In the genomic region with DNA sequence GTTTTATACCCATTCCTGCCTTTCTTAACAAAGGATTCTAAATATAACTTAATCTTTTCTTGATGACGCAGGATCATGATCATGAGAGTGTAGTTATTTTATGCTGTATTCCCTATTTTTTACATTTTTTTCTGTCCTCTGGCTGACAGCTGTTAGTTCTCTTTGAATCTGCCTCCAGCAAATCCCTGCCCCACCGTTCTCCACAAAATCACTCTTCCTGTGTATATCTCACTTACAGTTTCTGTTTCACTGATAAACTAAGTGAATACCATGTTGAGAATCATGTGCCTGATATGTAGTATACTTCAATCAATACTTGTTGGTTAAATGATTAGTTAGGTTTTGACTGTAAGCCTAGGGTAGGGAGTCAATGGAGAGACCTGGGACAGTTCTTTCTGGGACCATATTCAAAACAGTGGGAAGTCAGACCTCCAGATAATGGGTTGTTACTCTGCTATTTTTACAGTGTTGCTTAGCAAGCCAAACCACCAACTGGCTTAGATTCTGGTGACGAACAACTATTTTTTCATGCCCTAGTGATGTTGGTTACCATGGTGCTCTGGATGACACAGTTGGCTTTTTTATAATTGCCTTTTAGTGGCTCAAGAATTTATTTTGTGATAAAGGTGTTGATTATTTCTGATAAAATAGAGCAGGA, we compare ENCODE assay signal across 16 cellular contexts. TPM values are rescaled to one million over a fixed set of nuclear protein-coding genes. Genes with fewer than 3 reads are reported as not detected.
DNase-seq lines count a peak whose midpoint lies in the region; ATAC-seq and TF ChIP-seq lines count a peak whose summit lies in the region.
"Had no signal": no experiment of that assay in that cellular context is flagged by ENCODE, and none has a peak within 500 bp of the region (broad histone marks: within the 10 kb centered on the region; RNA-seq: fewer than 3 reads in every experiment).

No MANE protein-coding gene starts in this region.

- H2BK15ac ChIP-seq in mesenchymal stem cell (ENCODE audit: low read depth, poor library complexity, severe bottlenecking), result no peak overlapping the region

- no peak overlapping the region for H3K27ac Mint-ChIP-seq in activated CD4-positive, alpha-beta T cell treated with anti-CD3 and anti-CD28 coated beads, Interleukin-2, amount 10 ng/mL, durations not matched to agents 24 days and 14 days
- H3K27ac Mint-ChIP-seq: activated CD4-positive, alpha-beta memory T cell treated with anti-CD3 and anti-CD28 coated beads for 36 hours; T-cell had no signal

- peaks cover 8% of the 10 kb centered on the region for H3K4me1 ChIP-seq in mesenchymal stem cell (ENCODE audit: control insufficient read depth, insufficient read depth, low read depth, low read length)
- no peaks in the 10 kb centered on the region for H3K4me1 ChIP-seq in upper lobe of right lung
- H3K4me1 ChIP-seq: BE2C had no signal

- H3K4me2 ChIP-seq in mesenchymal stem cell (ENCODE audit: low read length, poor library complexity, severe bottlenecking), result no peak overlapping the region

- H3K79me1 ChIP-seq in mesenchymal stem cell (replicated peaks; ENCODE audit: low read length, poor library complexity, severe bottlenecking), result no peaks in the 10 kb centered on the region

- ATAC-seq in HG02610 (IDR thresholded peaks at IDR 0.05; ENCODE audit: unreplicated experiment) (peak; percentile 55), left lobe of liver (no peak), upper lobe of right lung (no peak), HG03439 (IDR thresholded peaks at IDR 0.05; ENCODE audit: unreplicated experiment) (no peak)
- ATAC-seq: T-cell had no signal

- H3K18ac ChIP-seq in mesenchymal stem cell (ENCODE audit: low read depth in 1 of 2, low read length in 2 of 2), result no peak overlapping the region

- no peak overlapping the region for H4K91ac ChIP-seq in mesenchymal stem cell (ENCODE audit: low read length)

- H3K4me3 ChIP-seq in astrocyte of the spinal cord (ENCODE audit: low read depth, low read length), result no peak overlapping the region
- no peak overlapping the region for H3K4me3 ChIP-seq in mesenchymal stem cell (ENCODE audit: insufficient read depth in 1 of 2, low read depth in 1 of 2, low read length in 2 of 2)
- H3K4me3 ChIP-seq in upper lobe of right lung, result no peak overlapping the region
- H3K4me3 ChIP-seq: skin epidermis, vagina had no signal

- no peak overlapping the region for H3K4ac ChIP-seq in mesenchymal stem cell (ENCODE audit: low read depth in 1 of 2, low read length in 2 of 2)

- no peak overlapping the region for H2BK5ac ChIP-seq in mesenchymal stem cell (ENCODE audit: low read depth, low read length, poor library complexity, severe bottlenecking)

- no peak for TF ChIP-seq CTCF in astrocyte of the spinal cord (IDR thresholded peaks at IDR 0.05; ENCODE audit: low read depth, low read length)
- no peak for TF ChIP-seq CTCF in upper lobe of right lung (IDR thresholded peaks at IDR 0.05)

- no peak overlapping the region for H2BK12ac ChIP-seq in mesenchymal stem cell (ENCODE audit: low read length in 2 of 2)

- H3K36me3 ChIP-seq in mesenchymal stem cell (ENCODE audit: control insufficient read depth in 1 of 2, insufficient read depth in 2 of 2, low read depth in 1 of 2, low read length in 2 of 2) (no peaks in the 10 kb centered on the region), upper lobe of right lung (no peaks in the 10 kb centered on the region)
- H3K36me3 ChIP-seq: BE2C, vagina had no signal

- no peak overlapping the region for H4K8ac ChIP-seq in mesenchymal stem cell (ENCODE audit: low read length)

- H3K4me3 Mint-ChIP-seq in activated CD4-positive, alpha-beta T cell treated with anti-CD3 and anti-CD28 coated beads, Interleukin-2, amount 10 ng/mL, durations not matched to agents 24 days and 14 days, result no peak overlapping the region
- H3K4me3 Mint-ChIP-seq: activated CD4-positive, alpha-beta memory T cell treated with anti-CD3 and anti-CD28 coated beads for 36 hours; T-cell had no signal

- peak overlapping the region; percentile 80 for H3K9ac ChIP-seq in mesenchymal stem cell (ENCODE audit: low read length)

- no peak overlapping the region for H3K14ac ChIP-seq in mesenchymal stem cell (ENCODE audit: low read length in 2 of 2)

- H3K27me3 Mint-ChIP-seq in activated CD4-positive, alpha-beta T cell treated with anti-CD3 and anti-CD28 coated beads, Interleukin-2, amount 10 ng/mL, durations not matched to agents 24 days and 14 days, result peaks cover 4% of the 10 kb centered on the region

- H3K4me1 Mint-ChIP-seq in activated CD4-positive, alpha-beta T cell treated with anti-CD3 and anti-CD28 coated beads, Interleukin-2, amount 10 ng/mL, durations not matched to agents 24 days and 14 days, result no peaks in the 10 kb centered on the region
- H3K4me1 Mint-ChIP-seq: T-cell had no signal

- no peaks in the 10 kb centered on the region for H3K9me3 Mint-ChIP-seq in activated CD4-positive, alpha-beta T cell treated with anti-CD3 and anti-CD28 coated beads, Interleukin-2, amount 10 ng/mL, durations not matched to agents 24 days and 14 days
- H3K9me3 Mint-ChIP-seq: activated CD4-positive, alpha-beta memory T cell treated with anti-CD3 and anti-CD28 coated beads for 36 hours; T-cell had no signal

- intact Hi-C loops in upper lobe of right lung (cut with DNase I), result no loop called here
- intact Hi-C loops in activated CD4-positive, alpha-beta T cell treated with anti-CD3 and anti-CD28 coated beads, Interleukin-2, amount 10 ng/mL, durations not matched to agents 24 days and 14 days (cut with micrococcal nuclease), result no loop called here

- H3K27ac ChIP-seq in mesenchymal stem cell (ENCODE audit: low read length, poor library complexity, severe bottlenecking) (no peak overlapping the region), upper lobe of right lung (no peak overlapping the region)
- H3K27ac ChIP-seq: skin epidermis, vagina had no signal

- no peaks in the 10 kb centered on the region for H3K9me3 ChIP-seq in mesenchymal stem cell (ENCODE audit: control insufficient read depth, low read length)
- H3K9me3 ChIP-seq in upper lobe of right lung, result no peaks in the 10 kb centered on the region
- H3K9me3 ChIP-seq: BE2C, vagina had no signal

- DNase-seq in AG20443 (ENCODE audit: low spot score) (peak; percentile 69), astrocyte of the spinal cord (ENCODE audit: low read depth, low spot score) (peak; percentile 66), mesenchymal stem cell (peak; percentile 63), left lobe of liver (ENCODE audit: low spot score) (no peak), upper lobe of right lung (no peak)
- no peak for DNase-seq in activated CD4-positive, alpha-beta T cell treated with anti-CD3 and anti-CD28 coated beads, Interleukin-2, amount 10 ng/mL, durations not matched to agents 24 days and 14 days
- DNase-seq: activated CD4-positive, alpha-beta memory T cell treated with anti-CD3 and anti-CD28 coated beads for 36 hours; activated naive CD4-positive, alpha-beta T cell treated with Interleukin-2 at 50 U/mL for 16 hours; BE2C; effector memory CD4-positive, alpha-beta T cell; NCI-H187; T-cell had no signal

- no peaks in the 10 kb centered on the region for H3K36me3 Mint-ChIP-seq in activated CD4-positive, alpha-beta T cell treated with anti-CD3 and anti-CD28 coated beads, Interleukin-2, amount 10 ng/mL, durations not matched to agents 24 days and 14 days (ENCODE audit: low read depth)
- H3K36me3 Mint-ChIP-seq: activated CD4-positive, alpha-beta memory T cell treated with anti-CD3 and anti-CD28 coated beads for 36 hours; T-cell had no signal

- in situ Hi-C loops in astrocyte of the spinal cord (cut with HindIII; ENCODE audit: low sequenced_read_pairs), result no loop called here

- H3K27me3 ChIP-seq in mesenchymal stem cell (ENCODE audit: control insufficient read depth in 1 of 2, insufficient read depth in 1 of 2, low read length in 2 of 2), result peaks cover 3% of the 10 kb centered on the region in 2 experiments
- no peaks in the 10 kb centered on the region for H3K27me3 ChIP-seq in upper lobe of right lung
- H3K27me3 ChIP-seq: BE2C, vagina had no signal

- no peak overlapping the region for H2AK5ac ChIP-seq in mesenchymal stem cell (ENCODE audit: low read length, severe bottlenecking)

- no peak overlapping the region for H2AFZ ChIP-seq in mesenchymal stem cell (ENCODE audit: low read depth, low read length)

- H2BK120ac ChIP-seq in mesenchymal stem cell (ENCODE audit: low read depth, low read length), result no peak overlapping the region

- no peak overlapping the region for H3K23ac ChIP-seq in mesenchymal stem cell (ENCODE audit: low read length in 2 of 2)

- WGBS in mesenchymal stem cell, result 93% methylated on average over 1 of the region's 3 CpGs

RNA-seq across cellular contexts. Expression of a gene that starts 12.8 kb away (rescaled TPM):
- 1.6 TPM for polyA plus RNA-seq in mesenchymal stem cell (2013, experiment 1 of 2)
- polyA plus RNA-seq in mesenchymal stem cell (2013, experiment 2 of 2), result 1.5 TPM
- total RNA-seq in left lobe of liver (0.08 TPM), upper lobe of right lung (0.69 TPM)
- total RNA-seq in activated CD4-positive, alpha-beta T cell treated with anti-CD3 and anti-CD28 coated beads, Interleukin-2, amount 10 ng/mL, durations not matched to agents 24 days and 14 days, result 0.28 and 0.44 TPM in 2 replicates

Comparison
In these comparisons a context has a peak if more than half of its experiments do, and no peak if none do; other contexts are left out.
1. DNase-seq: peak in AG20443 (single experiment), astrocyte of the spinal cord (single experiment) and mesenchymal stem cell (single experiment); none in left lobe of liver (single experiment), upper lobe of right lung (single experiment) and activated CD4-positive, alpha-beta T cell treated with anti-CD3 and anti-CD28 coated beads, Interleukin-2, amount 10 ng/mL, durations not matched to agents 24 days and 14 days (single experiment).